9 cellular contexts compared by ENCODE assay signal in the genomic region with DNA sequence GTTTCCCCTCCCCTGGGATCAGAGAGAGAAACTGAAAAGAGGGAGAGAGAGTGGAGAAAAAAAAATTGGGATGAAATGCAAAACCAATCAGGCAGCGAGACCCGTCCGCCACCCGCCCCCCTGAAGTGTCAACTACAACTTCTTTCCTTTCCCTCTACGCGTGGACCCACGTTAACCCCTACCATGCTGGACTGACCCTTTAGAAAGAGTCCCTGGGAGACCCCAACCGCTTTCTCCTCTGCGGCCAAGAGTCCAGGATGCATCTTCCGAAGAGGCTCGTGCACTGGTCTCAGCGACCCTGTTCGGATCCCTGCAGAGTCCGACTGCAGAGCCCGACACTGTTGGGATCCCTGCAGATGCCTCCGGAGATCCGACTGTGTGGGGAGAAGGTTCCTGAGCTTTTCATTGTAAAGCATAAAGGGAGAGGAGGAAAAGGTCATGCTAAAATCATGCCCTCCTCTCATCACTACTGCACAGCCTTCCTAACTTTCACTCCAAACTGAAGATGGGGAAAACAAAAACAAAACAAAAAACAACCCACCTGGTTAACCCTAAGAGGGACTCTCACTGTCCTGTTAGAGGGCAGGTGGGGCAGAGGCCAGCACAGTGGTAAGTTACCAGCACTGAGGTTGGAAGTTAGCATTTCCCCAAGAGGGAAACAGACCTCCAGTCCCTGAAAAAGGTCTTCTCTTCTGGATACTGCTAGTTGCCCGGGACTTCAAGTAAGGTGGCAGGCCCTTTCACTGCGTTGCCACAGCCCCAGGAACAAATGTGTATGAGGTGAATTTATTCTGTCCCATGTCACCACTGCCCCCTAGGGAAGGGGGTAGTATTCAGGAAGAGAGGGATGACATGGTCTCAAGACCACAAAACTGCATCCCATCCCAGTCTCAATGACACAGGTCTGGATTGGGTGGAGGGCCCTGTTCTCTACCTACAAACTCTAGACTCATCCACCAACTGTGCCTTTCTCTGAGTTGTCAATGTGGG. TPM values are rescaled to one million over a fixed set of nuclear protein-coding genes. Genes with fewer than 3 reads are reported as not detected.
DNase-seq lines count a peak whose midpoint lies in the region; ATAC-seq and TF ChIP-seq lines count a peak whose summit lies in the region.
"Had no signal": no experiment of that assay in that cellular context is flagged by ENCODE, and none has a peak within 500 bp of the region (broad histone marks: within the 10 kb centered on the region; RNA-seq: fewer than 3 reads in every experiment).

No MANE protein-coding gene starts in this region.

- peaks cover 0 to 31% of the 10 kb centered on the region in 2 donors for H3K27me3 ChIP-seq in breast epithelium
- peaks cover 0 to 7% of the 10 kb centered on the region in 2 donors for H3K27me3 ChIP-seq in muscle layer of colon (ENCODE audit: control insufficient read depth in 1 of 2, insufficient read depth in 2 of 2, low read length in 2 of 2)

- H3K4me3 ChIP-seq in breast epithelium = peak overlapping the region; percentile 30 to 81 (median 49)
- H3K4me3 ChIP-seq in muscle layer of colon (ENCODE audit: low read depth in 1 of 2, low read length in 2 of 2) = peak overlapping the region; percentile 25 to 57
- peak overlapping the region; percentile 53 for H3K4me3 ChIP-seq in urinary bladder (ENCODE audit: low read depth, low read length)

- WGBS in urinary bladder = 22% methylated on average over 19 of the region's 19 CpGs

- H3K9ac ChIP-seq in muscle layer of colon (ENCODE audit: low read length) = no peak overlapping the region

- H3K36me3 ChIP-seq in breast epithelium = no peaks in the 10 kb centered on the region
- no peaks in the 10 kb centered on the region for H3K36me3 ChIP-seq in muscle layer of colon (ENCODE audit: insufficient read depth, low read length)
- H3K36me3 ChIP-seq in urinary bladder (ENCODE audit: insufficient read depth) = no peaks in the 10 kb centered on the region

- H3K27ac ChIP-seq in breast epithelium (no peak overlapping the region), muscle layer of colon (ENCODE audit: low read depth, low read length) (peak overlapping the region; percentile 32), urinary bladder (ENCODE audit: low read depth) (no peak overlapping the region)

- no peaks in the 10 kb centered on the region for H3K9me3 ChIP-seq in breast epithelium
- no peaks in the 10 kb centered on the region for H3K9me3 ChIP-seq in muscle layer of colon (ENCODE audit: low read length)

- TF ChIP-seq POLR2A in breast epithelium (IDR thresholded peaks at IDR 0.05) = no peak

- DNase-seq in Right ventricle myocardium inferior (ENCODE audit: missing footprints) (peak; percentile 20), left ventricle myocardium superior (no peak), breast epithelium (ENCODE audit: low spot score in 2 of 2) (no peak), OCI-M1 (lab: John Stamatoyannopoulos, UW) (no peak), DMS53 treated with DMSO at 0.1 percent for 48 hours (lab: John Stamatoyannopoulos, UW; ENCODE audit: unreplicated experiment) (no peak)

- intact Hi-C loops in Right ventricle myocardium inferior (cut with DNase I) = no loop called here
- intact Hi-C loops in left ventricle myocardium superior (cut with micrococcal nuclease) = loop anchor here (10.0 kb wide), 1 partner anchor 214 kb away; no protein-coding TSS in a partner anchor
- intact Hi-C loops in breast epithelium (cut with DNase I; ENCODE audit: low total_unique reads) = no loop called here

- ATAC-seq in Right ventricle myocardium inferior = no peak
- no peak for ATAC-seq in left ventricle myocardium superior
- no peak for ATAC-seq in GM21786 (IDR thresholded peaks at IDR 0.05; ENCODE audit: unreplicated experiment)

- H3K4me1 ChIP-seq in breast epithelium (peaks cover 7 to 14% of the 10 kb centered on the region in 2 donors), muscle layer of colon (ENCODE audit: insufficient read depth, low read length) (peaks cover 19% of the 10 kb centered on the region), urinary bladder (ENCODE audit: insufficient read depth) (no peaks in the 10 kb centered on the region)

- no peak for TF ChIP-seq CTCF in breast epithelium (IDR thresholded peaks at IDR 0.05)

RNA-seq across cellular contexts. Expression of gene ADAMTS8, which starts 0.6 kb away (rescaled TPM):
- total RNA-seq in Right ventricle myocardium inferior = 0.57 TPM
- total RNA-seq in left ventricle myocardium superior = 0.42 TPM
- total RNA-seq in breast epithelium = 1 to 10 TPM in 1 of 3 donors, under 1 TPM in 2; 0.32 to 2.0 (median 0.44) TPM
- 8.9 TPM for total RNA-seq in urinary bladder
- 17.9 TPM for polyA plus RNA-seq in urinary bladder
- total RNA-seq: glomerular endothelial cell had no signal

RNA-seq across cellular contexts. Expression of gene ADAMTS15, which starts 19.5 kb away (rescaled TPM):
- 45.6 TPM for total RNA-seq in Right ventricle myocardium inferior
- 34.4 TPM for total RNA-seq in left ventricle myocardium superior
- total RNA-seq in breast epithelium = 10 to 100 TPM; 17.9 to 22.6 (median 21.9) TPM
- 16.4 TPM for total RNA-seq in urinary bladder
- 29.8 TPM for polyA plus RNA-seq in urinary bladder
